ENCODE assay signal across 8 cellular contexts in genomic region chr3:127574880-127575878, GRCh38. TPM values are rescaled to one million over a fixed set of nuclear protein-coding genes. Genes with fewer than 3 reads are reported as not detected.
A peak's percentile ranks its signal among the peaks of the same experiment; 100 is the strongest.
DNase-seq lines count a peak whose midpoint lies in the region; ATAC-seq and TF ChIP-seq lines count a peak whose summit lies in the region.

No MANE protein-coding gene starts in this region.

- TF ChIP-seq CTCF in GM13977 (IDR thresholded peaks at IDR 0.05; ENCODE audit: extremely low read depth, insufficient read depth, missing control alignments) (peak; percentile 99), adrenal gland (IDR thresholded peaks at IDR 0.05) (peak; percentile 90 to 99 (median 96)), heart right ventricle (IDR thresholded peaks at IDR 0.05) (peak; percentile 94 to 99 (median 98)), retinal pigment epithelial cell (conservative IDR thresholded peaks at IDR 0.05; ENCODE audit: low read depth, low read length) (peak; percentile 99)

- no peak for TF ChIP-seq POLR2A in adrenal gland (IDR thresholded peaks at IDR 0.05)

- H3K9me3 ChIP-seq in adrenal gland (replicated peaks in 1 of 3) (no peaks in the 10 kb centered on the region), heart right ventricle (no peaks in the 10 kb centered on the region)

- peaks cover 0 to 45% of the 10 kb centered on the region in 2 donors for H3K36me3 ChIP-seq in adrenal gland (replicated peaks in 1 of 2)
- H3K36me3 ChIP-seq in heart right ventricle, result peaks cover 0 to 88% (median 33%) of the 10 kb centered on the region in 9 donors

- in situ Hi-C loops in GM13977 (cut with MboI; ENCODE audit: low pct_unique_long_range_greater_than_20kb, low sequenced_read_pairs, unreplicated experiment), result no loop called here

- peak; percentile 97 for DNase-seq in GM13977 (ENCODE audit: low spot score)
- DNase-seq in NCI-H187 (lab: John Stamatoyannopoulos, UW), result peak; percentile 66 to 77
- DNase-seq in T-helper 2 cell, result peak; percentile 63 to 92 (median 74)
- peak; percentile 80 to 96 (median 88) for DNase-seq in adrenal gland
- DNase-seq in heart right ventricle, result peak; percentile 79 to 81
- no peak for DNase-seq in retinal pigment epithelial cell (ENCODE audit: low read depth)
- DNase-seq in OCI-M2 (lab: John Stamatoyannopoulos, UW; ENCODE audit: unreplicated experiment), result no peak

- H3K4me1 ChIP-seq in adrenal gland (replicated peaks in 1 of 2) (no peaks in the 10 kb centered on the region), heart right ventricle (peaks cover 2 to 16% (median 9%) of the 10 kb centered on the region in 9 donors)

- H3K4me3 ChIP-seq in adrenal gland, result no peak overlapping the region
- peak overlapping the region in 1 of 10 donors; percentile 22 for H3K4me3 ChIP-seq in heart right ventricle
- no peak overlapping the region for H3K4me3 ChIP-seq in retinal pigment epithelial cell (ENCODE audit: low read length)

- H3K27me3 ChIP-seq in adrenal gland, result no peaks in the 10 kb centered on the region
- H3K27me3 ChIP-seq in heart right ventricle, result no peaks in the 10 kb centered on the region

- 32 to 51% (median 41%) methylated on average over 13 to 46 of the region's 46 CpGs for WGBS in adrenal gland, 4 donors
- WGBS in heart right ventricle, 2 donors, result 43 to 46% methylated on average over 45 to 46 of the region's 46 CpGs

- intact Hi-C loops in adrenal gland (cut with DNase I) (loop anchor here in 1 of 2 donors (10.0 kb wide), 1 partner anchor 400 kb away; no protein-coding TSS in a partner anchor), heart right ventricle (cut with DNase I) (loop anchor here in 7 of 10 donors (2.0 to 10.0 kb wide), 5 partner anchors 117 to 400 kb away; no protein-coding TSS in a partner anchor)

- H3K27ac ChIP-seq in adrenal gland (no peak overlapping the region), heart right ventricle (peak overlapping the region in 1 of 10 donors; percentile 30)

- peak; percentile 78 for ATAC-seq in HG02970 (IDR thresholded peaks at IDR 0.05; ENCODE audit: low FRiP score, unreplicated experiment)
- ATAC-seq in heart right ventricle, result peak; percentile 72 to 94 (median 86)

RNA-seq across cellular contexts. Expression of gene TPRA1, which starts 15.4 kb away (rescaled TPM):
- total RNA-seq in adrenal gland (10 to 100 TPM; 28.0 to 65.6 (median 47.5) TPM), heart right ventricle (10 to 100 TPM; 11.0 to 24.2 (median 16.3) TPM)
- polyA plus RNA-seq in adrenal gland (10 to 100 TPM; 13.5 to 54.5 (median 47.0) TPM), heart right ventricle (10 to 100 TPM; 19.5 to 26.0 TPM)

RNA-seq across cellular contexts. Expression of gene MCM2, which starts 23.0 kb away (rescaled TPM):
- 10 to 100 TPM in 4 of 8 donors, 1 to 10 TPM in 4; 4.8 to 11.9 (median 9.7) TPM for total RNA-seq in adrenal gland
- 1 to 10 TPM; 1.7 to 3.0 (median 2.5) TPM for polyA plus RNA-seq in adrenal gland
- 10 to 100 TPM in 2 of 10 donors, 1 to 10 TPM in 8; 4.1 to 10.9 (median 7.0) TPM for total RNA-seq in heart right ventricle
- polyA plus RNA-seq in heart right ventricle, result 1 to 10 TPM; 1.1 to 3.6 TPM

RNA-seq across cellular contexts. Expression of gene PODXL2, which starts 53.8 kb away (rescaled TPM):
- 10 to 100 TPM; 22.0 to 52.4 (median 25.8) TPM for total RNA-seq in adrenal gland
- 10 to 100 TPM; 17.0 to 28.7 (median 22.5) TPM for polyA plus RNA-seq in adrenal gland
- total RNA-seq in heart right ventricle, result 1 to 10 TPM in 9 of 10 donors, under 1 TPM in 1; 0.42 to 4.0 (median 1.5) TPM
- polyA plus RNA-seq in heart right ventricle, result 1 to 10 TPM in 1 of 2 donors, under 1 TPM in 1; 0.66 to 2.2 TPM

Comparison
In these comparisons a context has a peak if more than half of its experiments do, and no peak if none do; other contexts are left out.
1. DNase-seq: peak in GM13977 (single experiment), NCI-H187 (2 of 2), T-helper 2 cell (5 of 5), adrenal gland (7 of 7) and heart right ventricle (2 of 2); none in retinal pigment epithelial cell (single experiment) and OCI-M2 (single experiment).
2. RNA of gene PODXL2, which starts 53.8 kb away (total RNA-seq): 22.0 to 52.4 TPM in adrenal gland; 0.42 to 4.0 TPM in heart right ventricle; every median in the first group is over 4 times any median in the second.
3. Peak in every context shown above with its lines, with median percentiles within 50 percentile points of each other: CTCF ChIP-seq.